Comparison of ENCODE assay signal across 1 cellular context in the genomic region with DNA sequence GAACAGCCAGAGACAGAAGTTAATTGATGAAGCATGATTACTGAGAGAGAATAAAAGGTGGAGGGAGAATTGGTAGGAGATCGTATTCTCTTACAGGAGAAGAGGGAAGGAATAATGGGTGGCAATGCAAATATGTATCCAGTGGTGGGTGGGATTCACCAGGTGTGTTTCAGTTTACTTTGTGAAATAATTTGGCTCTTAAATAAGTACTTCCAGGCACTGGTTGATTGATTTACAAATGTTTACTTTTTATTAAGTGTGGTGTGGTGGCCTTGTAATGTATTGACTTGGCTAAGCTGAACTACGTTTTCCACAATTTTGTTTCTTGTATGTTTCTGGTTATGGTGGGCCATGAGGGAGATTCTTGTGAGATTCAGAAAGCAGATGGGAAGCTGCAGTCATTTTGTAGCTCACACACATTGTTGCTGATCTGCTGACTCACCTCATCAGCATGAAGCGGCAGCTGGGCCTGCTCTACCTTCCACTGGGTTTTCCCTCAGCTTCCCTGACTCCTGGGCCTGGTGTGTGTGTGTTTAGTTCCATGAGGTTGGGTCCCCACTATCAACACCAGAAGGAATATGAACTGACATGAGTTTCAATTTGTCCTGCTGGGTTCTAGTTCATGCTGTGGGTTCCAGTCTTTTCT.
TF ChIP-seq lines count a peak whose summit lies in the region.

No MANE protein-coding gene starts in this region.

TF ChIP-seq in GM23338, 12 proteins besides CTCF, POLR2A, EP300 and RAD21 (continued from another document):
- TF ChIP-seq ZNF114 (CRISPR knock-in tag; IDR thresholded peaks at IDR 0.05), result no peak
- TF ChIP-seq EZH2phosphoT487 (IDR thresholded peaks at IDR 0.05; ENCODE audit: unreplicated experiment), result no peak
